ENCODE assay signal across 1 cellular context in genomic region chr10:1044964-1045363, GRCh38.
TF ChIP-seq lines count a peak whose summit lies in the region.

No MANE protein-coding gene starts in this region.

TF ChIP-seq in endothelial cell of umbilical vein, 7 proteins besides CTCF, POLR2A, EP300 and RAD21:
- TF ChIP-seq FOS (IDR thresholded peaks at IDR 0.05; ENCODE audit: borderline replicate concordance, insufficient read depth, low read length) (no peak), POLR2AphosphoS5 (IDR thresholded peaks at IDR 0.05; ENCODE audit: insufficient read depth, low read depth, low read length) (no peak), GATA2 (IDR thresholded peaks at IDR 0.05; ENCODE audit: insufficient read depth, insufficient read length, low read depth, low read length) (no peak), JUN (IDR thresholded peaks at IDR 0.05; ENCODE audit: borderline replicate concordance, insufficient read depth, insufficient read length, low read depth) (no peak), EZH2 (IDR thresholded peaks at IDR 0.05; ENCODE audit: borderline replicate concordance, low read depth, low read length, severe bottlenecking) (no peak), MAX (IDR thresholded peaks at IDR 0.05; ENCODE audit: insufficient read depth, insufficient read length) (no peak), MYC (IDR thresholded peaks at IDR 0.05; ENCODE audit: low read depth, low read length) (no peak)
